In genomic region chr1:77888429-77889239, GRCh38 we compare ENCODE assay signal across 1 cellular context.
A peak's percentile ranks its signal among the peaks of the same experiment; 100 is the strongest.
TF ChIP-seq lines count a peak whose summit lies in the region.

TSS of gene NEXN (plus strand) at chr1:77888624. CDS start at chr1:77916107, 27,483 bp downstream.

TF ChIP-seq in HepG2, 621 proteins besides CTCF, POLR2A, EP300 and RAD21 (continued from another document and continues in another):
- TF ChIP-seq, protein P1, sequence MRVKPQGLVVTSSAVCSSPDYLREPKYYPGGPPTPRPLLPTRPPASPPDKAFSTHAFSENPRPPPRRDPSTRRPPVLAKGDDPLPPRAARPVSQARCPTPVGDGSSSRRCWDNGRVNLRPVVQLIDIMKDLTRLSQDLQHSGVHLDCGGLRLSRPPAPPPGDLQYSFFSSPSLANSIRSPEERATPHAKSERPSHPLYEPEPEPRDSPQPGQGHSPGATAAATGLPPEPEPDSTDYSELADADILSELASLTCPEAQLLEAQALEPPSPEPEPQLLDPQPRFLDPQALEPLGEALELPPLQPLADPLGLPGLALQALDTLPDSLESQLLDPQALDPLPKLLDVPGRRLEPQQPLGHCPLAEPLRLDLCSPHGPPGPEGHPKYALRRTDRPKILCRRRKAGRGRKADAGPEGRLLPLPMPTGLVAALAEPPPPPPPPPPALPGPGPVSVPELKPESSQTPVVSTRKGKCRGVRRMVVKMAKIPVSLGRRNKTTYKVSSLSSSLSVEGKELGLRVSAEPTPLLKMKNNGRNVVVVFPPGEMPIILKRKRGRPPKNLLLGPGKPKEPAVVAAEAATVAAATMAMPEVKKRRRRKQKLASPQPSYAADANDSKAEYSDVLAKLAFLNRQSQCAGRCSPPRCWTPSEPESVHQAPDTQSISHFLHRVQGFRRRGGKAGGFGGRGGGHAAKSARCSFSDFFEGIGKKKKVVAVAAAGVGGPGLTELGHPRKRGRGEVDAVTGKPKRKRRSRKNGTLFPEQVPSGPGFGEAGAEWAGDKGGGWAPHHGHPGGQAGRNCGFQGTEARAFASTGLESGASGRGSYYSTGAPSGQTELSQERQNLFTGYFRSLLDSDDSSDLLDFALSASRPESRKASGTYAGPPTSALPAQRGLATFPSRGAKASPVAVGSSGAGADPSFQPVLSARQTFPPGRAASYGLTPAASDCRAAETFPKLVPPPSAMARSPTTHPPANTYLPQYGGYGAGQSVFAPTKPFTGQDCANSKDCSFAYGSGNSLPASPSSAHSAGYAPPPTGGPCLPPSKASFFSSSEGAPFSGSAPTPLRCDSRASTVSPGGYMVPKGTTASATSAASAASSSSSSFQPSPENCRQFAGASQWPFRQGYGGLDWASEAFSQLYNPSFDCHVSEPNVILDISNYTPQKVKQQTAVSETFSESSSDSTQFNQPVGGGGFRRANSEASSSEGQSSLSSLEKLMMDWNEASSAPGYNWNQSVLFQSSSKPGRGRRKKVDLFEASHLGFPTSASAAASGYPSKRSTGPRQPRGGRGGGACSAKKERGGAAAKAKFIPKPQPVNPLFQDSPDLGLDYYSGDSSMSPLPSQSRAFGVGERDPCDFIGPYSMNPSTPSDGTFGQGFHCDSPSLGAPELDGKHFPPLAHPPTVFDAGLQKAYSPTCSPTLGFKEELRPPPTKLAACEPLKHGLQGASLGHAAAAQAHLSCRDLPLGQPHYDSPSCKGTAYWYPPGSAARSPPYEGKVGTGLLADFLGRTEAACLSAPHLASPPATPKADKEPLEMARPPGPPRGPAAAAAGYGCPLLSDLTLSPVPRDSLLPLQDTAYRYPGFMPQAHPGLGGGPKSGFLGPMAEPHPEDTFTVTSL (CRISPR knock-in tag; IDR thresholded peaks at IDR 0.05; ENCODE audit: borderline replicate concordance): no peak
- TF ChIP-seq ZNF232 (CRISPR knock-in tag; IDR thresholded peaks at IDR 0.05; ENCODE audit: borderline replicate concordance): no peak
- no peak for TF ChIP-seq BCL6 (CRISPR knock-in tag; IDR thresholded peaks at IDR 0.05)
- TF ChIP-seq, protein P2, sequence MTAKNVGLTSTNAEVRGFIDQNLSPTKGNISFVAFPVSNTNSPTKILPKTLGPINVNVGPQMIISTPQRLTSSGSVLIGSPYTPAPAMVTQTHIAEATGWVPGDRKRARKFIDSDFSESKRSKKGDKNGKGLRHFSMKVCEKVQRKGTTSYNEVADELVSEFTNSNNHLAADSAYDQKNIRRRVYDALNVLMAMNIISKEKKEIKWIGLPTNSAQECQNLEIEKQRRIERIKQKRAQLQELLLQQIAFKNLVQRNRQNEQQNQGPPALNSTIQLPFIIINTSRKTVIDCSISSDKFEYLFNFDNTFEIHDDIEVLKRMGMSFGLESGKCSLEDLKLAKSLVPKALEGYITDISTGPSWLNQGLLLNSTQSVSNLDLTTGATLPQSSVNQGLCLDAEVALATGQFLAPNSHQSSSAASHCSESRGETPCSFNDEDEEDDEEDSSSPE (CRISPR knock-in tag; IDR thresholded peaks at IDR 0.05): 0 out of 2 replicates have a peak, but pooled peaks have one; percentile 27
- no peak for TF ChIP-seq GTF2F1 (IDR thresholded peaks at IDR 0.05; ENCODE audit: low read length)
- TF ChIP-seq SIN3A (IDR thresholded peaks at IDR 0.05; ENCODE audit: borderline replicate concordance, low read depth, low read length): peak; percentile 24; the same call in 1 of the 2 replicates
- TF ChIP-seq CENPX (CRISPR knock-in tag; IDR thresholded peaks at IDR 0.05): no peak
- no peak for TF ChIP-seq HNF4A (CRISPR knock-in tag; IDR thresholded peaks at IDR 0.05)
- TF ChIP-seq MIXL1 (CRISPR knock-in tag; IDR thresholded peaks at IDR 0.05): no peak
- no peak for TF ChIP-seq MTA1 (CRISPR knock-in tag; IDR thresholded peaks at IDR 0.05; ENCODE audit: borderline replicate concordance)
- TF ChIP-seq KAT7 (CRISPR knock-in tag; IDR thresholded peaks at IDR 0.05; ENCODE audit: borderline replicate concordance): 0 out of 2 replicates have a peak, but pooled peaks have one; percentile 60
- no peak for TF ChIP-seq LBX2 (CRISPR knock-in tag; IDR thresholded peaks at IDR 0.05; ENCODE audit: borderline replicate concordance)
- no peak for TF ChIP-seq ZNF780A (CRISPR knock-in tag; IDR thresholded peaks at IDR 0.05)
- no peak for TF ChIP-seq KLF11 (CRISPR knock-in tag; IDR thresholded peaks at IDR 0.05)
- TF ChIP-seq ZNF747 (CRISPR knock-in tag; IDR thresholded peaks at IDR 0.05; ENCODE audit: borderline replicate concordance): no peak
- TF ChIP-seq ZNF121 (CRISPR knock-in tag; IDR thresholded peaks at IDR 0.05): no peak
- TF ChIP-seq ZNF710 (CRISPR knock-in tag; IDR thresholded peaks at IDR 0.05; ENCODE audit: borderline replicate concordance): no peak
- TF ChIP-seq ZNF550 (CRISPR knock-in tag; IDR thresholded peaks at IDR 0.05; ENCODE audit: borderline replicate concordance): no peak
- no peak for TF ChIP-seq REL (CRISPR knock-in tag; conservative IDR thresholded peaks at IDR 0.05)
- TF ChIP-seq, protein P3, sequence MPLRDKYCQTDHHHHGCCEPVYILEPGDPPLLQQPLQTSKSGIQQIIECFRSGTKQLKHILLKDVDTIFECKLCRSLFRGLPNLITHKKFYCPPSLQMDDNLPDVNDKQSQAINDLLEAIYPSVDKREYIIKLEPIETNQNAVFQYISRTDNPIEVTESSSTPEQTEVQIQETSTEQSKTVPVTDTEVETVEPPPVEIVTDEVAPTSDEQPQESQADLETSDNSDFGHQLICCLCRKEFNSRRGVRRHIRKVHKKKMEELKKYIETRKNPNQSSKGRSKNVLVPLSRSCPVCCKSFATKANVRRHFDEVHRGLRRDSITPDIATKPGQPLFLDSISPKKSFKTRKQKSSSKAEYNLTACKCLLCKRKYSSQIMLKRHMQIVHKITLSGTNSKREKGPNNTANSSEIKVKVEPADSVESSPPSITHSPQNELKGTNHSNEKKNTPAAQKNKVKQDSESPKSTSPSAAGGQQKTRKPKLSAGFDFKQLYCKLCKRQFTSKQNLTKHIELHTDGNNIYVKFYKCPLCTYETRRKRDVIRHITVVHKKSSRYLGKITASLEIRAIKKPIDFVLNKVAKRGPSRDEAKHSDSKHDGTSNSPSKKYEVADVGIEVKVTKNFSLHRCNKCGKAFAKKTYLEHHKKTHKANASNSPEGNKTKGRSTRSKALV (CRISPR knock-in tag; IDR thresholded peaks at IDR 0.05): peak; percentile 62; the same call in 1 of the 2 replicates
- peak; percentile 49; the same call in 1 of the 2 replicates for TF ChIP-seq AHR (CRISPR knock-in tag; IDR thresholded peaks at IDR 0.05)
- peak; percentile 47; the same call in 1 of the 2 replicates for TF ChIP-seq KDM2A (CRISPR knock-in tag; IDR thresholded peaks at IDR 0.05; ENCODE audit: borderline replicate concordance, low read depth)
- no peak for TF ChIP-seq ZNF30 (CRISPR knock-in tag; IDR thresholded peaks at IDR 0.05)
- TF ChIP-seq, protein P4, sequence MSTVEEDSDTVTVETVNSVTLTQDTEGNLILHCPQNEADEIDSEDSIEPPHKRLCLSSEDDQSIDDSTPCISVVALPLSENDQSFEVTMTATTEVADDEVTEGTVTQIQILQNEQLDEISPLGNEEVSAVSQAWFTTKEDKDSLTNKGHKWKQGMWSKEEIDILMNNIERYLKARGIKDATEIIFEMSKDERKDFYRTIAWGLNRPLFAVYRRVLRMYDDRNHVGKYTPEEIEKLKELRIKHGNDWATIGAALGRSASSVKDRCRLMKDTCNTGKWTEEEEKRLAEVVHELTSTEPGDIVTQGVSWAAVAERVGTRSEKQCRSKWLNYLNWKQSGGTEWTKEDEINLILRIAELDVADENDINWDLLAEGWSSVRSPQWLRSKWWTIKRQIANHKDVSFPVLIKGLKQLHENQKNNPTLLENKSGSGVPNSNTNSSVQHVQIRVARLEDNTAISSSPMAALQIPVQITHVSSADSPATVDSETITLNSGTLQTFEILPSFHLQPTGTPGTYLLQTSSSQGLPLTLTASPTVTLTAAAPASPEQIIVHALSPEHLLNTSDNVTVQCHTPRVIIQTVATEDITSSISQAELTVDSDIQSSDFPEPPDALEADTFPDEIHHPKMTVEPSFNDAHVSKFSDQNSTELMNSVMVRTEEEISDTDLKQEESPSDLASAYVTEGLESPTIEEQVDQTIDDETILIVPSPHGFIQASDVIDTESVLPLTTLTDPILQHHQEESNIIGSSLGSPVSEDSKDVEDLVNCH (CRISPR knock-in tag; IDR thresholded peaks at IDR 0.05): no peak
- TF ChIP-seq TEAD2 (CRISPR knock-in tag; IDR thresholded peaks at IDR 0.05): no peak
- TF ChIP-seq RARG (CRISPR knock-in tag; IDR thresholded peaks at IDR 0.05; ENCODE audit: low read depth): no peak
- no peak for TF ChIP-seq MYNN (CRISPR knock-in tag; IDR thresholded peaks at IDR 0.05; ENCODE audit: low read depth)
- no peak for TF ChIP-seq ZNF235 (CRISPR knock-in tag; IDR thresholded peaks at IDR 0.05; ENCODE audit: borderline replicate concordance)
- TF ChIP-seq SRF (IDR thresholded peaks at IDR 0.05; ENCODE audit: low read depth, low read length): no peak
- TF ChIP-seq ZGPAT (CRISPR knock-in tag; IDR thresholded peaks at IDR 0.05): no peak
- 0 out of 2 replicates have a peak, but pooled peaks have one; percentile 14 for TF ChIP-seq RFXAP (CRISPR knock-in tag; IDR thresholded peaks at IDR 0.05; ENCODE audit: borderline replicate concordance)
- TF ChIP-seq ZNF577 (CRISPR knock-in tag; IDR thresholded peaks at IDR 0.05; ENCODE audit: borderline replicate concordance, low read depth): no peak
- no peak for TF ChIP-seq BORCS8-MEF2B (CRISPR knock-in tag; IDR thresholded peaks at IDR 0.05)
- TF ChIP-seq IRF1 (CRISPR knock-in tag; IDR thresholded peaks at IDR 0.05; ENCODE audit: low read depth): no peak
- no peak for TF ChIP-seq MAF1 (CRISPR knock-in tag; IDR thresholded peaks at IDR 0.05; ENCODE audit: borderline replicate concordance)
- peak; percentile 47; the same call in 1 of the 2 replicates for TF ChIP-seq GABPB1 (CRISPR knock-in tag; IDR thresholded peaks at IDR 0.05)
- no peak for TF ChIP-seq NFE2 (CRISPR knock-in tag; IDR thresholded peaks at IDR 0.05)
- no peak for TF ChIP-seq ZBTB43 (CRISPR knock-in tag; conservative IDR thresholded peaks at IDR 0.05)
- no peak for TF ChIP-seq MTA3 (CRISPR knock-in tag; IDR thresholded peaks at IDR 0.05)
- TF ChIP-seq POLR2AphosphoS5 (IDR thresholded peaks at IDR 0.05; ENCODE audit: low read depth, low read length): no peak
- TF ChIP-seq ZNF777 (CRISPR knock-in tag; IDR thresholded peaks at IDR 0.05): no peak
- TF ChIP-seq, protein P5, sequence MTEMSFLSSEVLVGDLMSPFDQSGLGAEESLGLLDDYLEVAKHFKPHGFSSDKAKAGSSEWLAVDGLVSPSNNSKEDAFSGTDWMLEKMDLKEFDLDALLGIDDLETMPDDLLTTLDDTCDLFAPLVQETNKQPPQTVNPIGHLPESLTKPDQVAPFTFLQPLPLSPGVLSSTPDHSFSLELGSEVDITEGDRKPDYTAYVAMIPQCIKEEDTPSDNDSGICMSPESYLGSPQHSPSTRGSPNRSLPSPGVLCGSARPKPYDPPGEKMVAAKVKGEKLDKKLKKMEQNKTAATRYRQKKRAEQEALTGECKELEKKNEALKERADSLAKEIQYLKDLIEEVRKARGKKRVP (CRISPR knock-in tag; IDR thresholded peaks at IDR 0.05): no peak
- no peak for TF ChIP-seq ZNF382 (CRISPR knock-in tag; IDR thresholded peaks at IDR 0.05; ENCODE audit: borderline replicate concordance)
- peak; percentile 42; the same call in 1 of the 2 replicates for TF ChIP-seq ZNF614 (CRISPR knock-in tag; IDR thresholded peaks at IDR 0.05; ENCODE audit: borderline replicate concordance)
